In genomic region chr2:13046557-13047165, GRCh38 we compare ENCODE assay signal across 9 cellular contexts.
DNase-seq lines count a peak whose midpoint lies in the region; ATAC-seq and TF ChIP-seq lines count a peak whose summit lies in the region.
"Had no signal": no experiment of that assay in that cellular context is flagged by ENCODE, and none has a peak within 500 bp of the region (broad histone marks: within the 10 kb centered on the region; RNA-seq: fewer than 3 reads in every experiment).

No MANE protein-coding gene starts in this region.

- TF ChIP-seq POLR2A in Peyer's patch (IDR thresholded peaks at IDR 0.05) = no peak

- no peak overlapping the region for H2AFZ ChIP-seq in neural cell (ENCODE audit: low read depth, low read length)

- H3K27ac ChIP-seq in neural cell (ENCODE audit: low read length) = no peak overlapping the region
- no peak overlapping the region for H3K27ac ChIP-seq in Peyer's patch

- H3F3A ChIP-seq in neural cell (ENCODE audit: insufficient read depth, low read length, poor library complexity, severe bottlenecking) = no peaks in the 10 kb centered on the region

- no peaks in the 10 kb centered on the region for H3K9me3 ChIP-seq in neural cell (ENCODE audit: low read length)
- H3K9me3 ChIP-seq in Peyer's patch = peaks cover 0 to 3% (median 0%) of the 10 kb centered on the region in 4 donors

- no peaks in the 10 kb centered on the region for H3K36me3 ChIP-seq in neural cell (ENCODE audit: insufficient read depth, low read length)
- no peaks in the 10 kb centered on the region for H3K36me3 ChIP-seq in Peyer's patch

- no peak for TF ChIP-seq EP300 in neural cell (conservative IDR thresholded peaks at IDR 0.05; ENCODE audit: poor library complexity, severe bottlenecking)

- DNase-seq in DMS153 treated with DMSO at 0.1 percent for 48 hours (lab: John Stamatoyannopoulos, UW; ENCODE audit: unreplicated experiment) (peak; percentile 2), DMS153 (lab: John Stamatoyannopoulos, UW) (no peak), NCI-H1694 (lab: John Stamatoyannopoulos, UW) (peak; percentile 32), cardiac fibroblast (ENCODE audit: low read depth in 2 of 2) (peak; percentile 26 to 53), Peyer's patch (no peak)

- no peaks in the 10 kb centered on the region for H3K9me2 ChIP-seq in neural cell (ENCODE audit: insufficient read depth, low read length)

- peak; percentile 84 for TF ChIP-seq RAD21 in neural cell (conservative IDR thresholded peaks at IDR 0.05)

- no peaks in the 10 kb centered on the region for H3K79me2 ChIP-seq in neural cell (replicated peaks; ENCODE audit: insufficient read depth, low read length)

- H3K9ac ChIP-seq in neural cell (ENCODE audit: low read length) = no peak overlapping the region

- H4K20me1 ChIP-seq in neural cell (ENCODE audit: insufficient read depth) = no peaks in the 10 kb centered on the region

- ATAC-seq in HG03108 (IDR thresholded peaks at IDR 0.05; ENCODE audit: unreplicated experiment) (no peak), GM21367 (IDR thresholded peaks at IDR 0.05; ENCODE audit: unreplicated experiment) (no peak)

- no peaks in the 10 kb centered on the region for H3K27me3 ChIP-seq in neural cell (ENCODE audit: insufficient read depth, low read depth, low read length)
- no peaks in the 10 kb centered on the region for H3K27me3 ChIP-seq in Peyer's patch

- no peak overlapping the region for H3K4me2 ChIP-seq in neural cell (ENCODE audit: low read length)

- TF ChIP-seq CTCF in cardiac fibroblast (IDR thresholded peaks at IDR 0.05; ENCODE audit: low read depth, low read length) (peak; percentile 32), neural cell (IDR thresholded peaks at IDR 0.05; ENCODE audit: poor library complexity, severe bottlenecking) (peak; percentile 76), Peyer's patch (IDR thresholded peaks at IDR 0.05) (no peak)

- no peak overlapping the region for H3K4me3 ChIP-seq in cardiac fibroblast (replicated peaks in 1 of 2; ENCODE audit: low read depth in 2 of 2, low read length in 2 of 2)
- H3K4me3 ChIP-seq in neural cell (ENCODE audit: low read length) = no peak overlapping the region
- no peak overlapping the region for H3K4me3 ChIP-seq in Peyer's patch
- H3K4me3 ChIP-seq: lung had no signal

- H3K4me1 ChIP-seq in Peyer's patch = no peaks in the 10 kb centered on the region

TF ChIP-seq in neural cell, 6 proteins besides CTCF, POLR2A, EP300 and RAD21:
- TF ChIP-seq TAF1 (IDR thresholded peaks at IDR 0.05; ENCODE audit: low read depth) (no peak), POLR2AphosphoS5 (IDR thresholded peaks at IDR 0.05) (no peak), SMC3 (conservative IDR thresholded peaks at IDR 0.05; ENCODE audit: poor library complexity) (peak; percentile 80), MXI1 (conservative IDR thresholded peaks at IDR 0.05; ENCODE audit: poor library complexity, severe bottlenecking) (no peak), EZH2 (IDR thresholded peaks at IDR 0.05; ENCODE audit: borderline replicate concordance, insufficient read depth, low read length, poor library complexity, severe bottlenecking) (no peak), REST (IDR thresholded peaks at IDR 0.05; ENCODE audit: borderline replicate concordance) (no peak)

Comparison
In these comparisons a context has a peak if more than half of its experiments do, and no peak if none do; other contexts are left out.
1. DNase-seq: peak in DMS153 treated with DMSO at 0.1 percent for 48 hours (single experiment), NCI-H1694 (single experiment) and cardiac fibroblast (2 of 2); none in DMS153 (single experiment) and Peyer's patch (0 of 3).
2. CTCF ChIP-seq: peak in cardiac fibroblast (single experiment) and neural cell (single experiment); none in Peyer's patch (0 of 6).